ENCODE assay signal across 18 cellular contexts in the genomic region with DNA sequence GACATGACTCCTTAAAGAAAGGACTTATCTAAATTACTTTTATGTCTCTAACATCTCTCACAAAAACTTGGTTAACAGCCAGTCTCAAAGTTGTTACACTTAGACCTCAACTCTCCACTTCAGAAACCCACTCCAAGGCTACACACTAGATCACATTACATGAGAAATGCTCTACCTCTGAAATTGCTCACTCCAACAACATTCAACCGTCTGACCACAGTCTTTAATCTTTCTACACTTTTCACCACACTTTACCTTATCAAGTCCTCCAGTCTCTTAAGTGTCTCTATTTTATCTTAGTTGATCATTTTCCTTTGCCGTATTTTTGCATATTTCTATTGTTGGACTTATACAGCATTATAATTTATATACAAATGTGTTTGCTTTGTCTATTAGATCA. TPM values are rescaled to one million over a fixed set of nuclear protein-coding genes. Genes with fewer than 3 reads are reported as not detected.
DNase-seq lines count a peak whose midpoint lies in the region; ATAC-seq, FAIRE-seq and TF ChIP-seq lines count a peak whose summit lies in the region.
"Had no signal": no experiment of that assay in that cellular context is flagged by ENCODE, and none has a peak within 500 bp of the region (broad histone marks: within the 10 kb centered on the region; RNA-seq: fewer than 3 reads in every experiment).

No MANE protein-coding gene starts in this region.

- no peaks in the 10 kb centered on the region for H3K27me3 Mint-ChIP-seq in activated naive CD4-positive, alpha-beta T cell treated with anti-CD3 and anti-CD28 coated beads, Interleukin-2, amount 50 U/mL, for 24 hours
- H3K27me3 Mint-ChIP-seq in T-helper 1 cell treated with Interleukin-12 subunit alpha and Interleukin-12 subunit beta and Interleukin-4 antibody, amounts not matched to agents 30 μg/mL and 1 μg/mL, for 36 hours (ENCODE audit: low read depth) = no peaks in the 10 kb centered on the region
- no peaks in the 10 kb centered on the region for H3K27me3 Mint-ChIP-seq in stimulated activated naive CD8-positive, alpha-beta T cell treated with anti-CD3 and anti-CD28 coated beads, Interleukin-15, amount 100 ng/mL, for 72 hours
- H3K27me3 Mint-ChIP-seq: brain had no signal

- no TSS peak for BruUV-seq in K562 (replicated peaks; lab: Mats Ljungman, UMichigan)

- CTCF ChIA-PET in K562 (lab: Yijun Ruan, JAX; ENCODE audit: low intra/inter-chr PET ratio) = no interaction called here

- TF ChIP-seq CTCF in K562 (IDR thresholded peaks at IDR 0.05 in 2 of 3, conservative IDR thresholded peaks at IDR 0.05 in 1 of 3; ENCODE audit: insufficient read depth in 2 of 3, low read depth in 1 of 3, low read length in 3 of 3) = no peak

- peak overlapping the region; percentile 54; the same call in 2 of the 3 replicates for H3K27ac ChIP-seq in K562 (ENCODE audit: extremely low read depth, low read depth, low read length)
- H3K27ac ChIP-seq: stomach had no signal

- DNase-seq in activated naive CD4-positive, alpha-beta T cell treated with Interleukin-2 at 50 U/mL for 16 hours = no peak
- DNase-seq in K562 (ENCODE audit: extremely low read depth in 1 of 4, low spot score in 3 of 4) (peak in 2 of 4 experiments; percentile 34 to 55), frontal cortex (ENCODE audit: low spot score in 2 of 2) (no peak), NCI-H446 (lab: John Stamatoyannopoulos, UW) (no peak)
- no peak for DNase-seq in stimulated activated naive CD8-positive, alpha-beta T cell treated with anti-CD3 and anti-CD28 coated beads, Interleukin-15, amount 100 ng/mL, for 72 hours
- DNase-seq: HCEC 1CT; kidney; NCI-H1092 treated with DMSO at 0.1 percent for 48 hours; NCI-H345; Peyer's patch; stimulated activated CD4-positive, alpha-beta T cell treated with anti-CD3 and anti-CD28 coated beads, Interleukin-2, amount 100 ng/mL, for 48 hours; stomach had no signal

- no peak for TF ChIP-seq RAD21 in K562 (CRISPR knock-in tag; conservative IDR thresholded peaks at IDR 0.05 in 1 of 2, IDR thresholded peaks at IDR 0.05 in 1 of 2)

- H3K36me3 Mint-ChIP-seq in activated naive CD4-positive, alpha-beta T cell treated with anti-CD3 and anti-CD28 coated beads, Interleukin-2, amount 50 U/mL, for 24 hours = peaks cover 7% of the 10 kb centered on the region
- H3K36me3 Mint-ChIP-seq in T-helper 1 cell treated with Interleukin-12 subunit alpha and Interleukin-12 subunit beta and Interleukin-4 antibody, amounts not matched to agents 30 μg/mL and 1 μg/mL, for 36 hours (ENCODE audit: low read depth) = peaks cover 5% of the 10 kb centered on the region

- POLR2A ChIA-PET in K562 (lab: Yijun Ruan, JAX) = no interaction called here

- H3K4me3 Mint-ChIP-seq in activated naive CD4-positive, alpha-beta T cell treated with anti-CD3 and anti-CD28 coated beads, Interleukin-2, amount 50 U/mL, for 24 hours = peak overlapping the region; percentile 62
- peak overlapping the region; percentile 32 for H3K4me3 Mint-ChIP-seq in T-helper 1 cell treated with Interleukin-12 subunit alpha and Interleukin-12 subunit beta and Interleukin-4 antibody, amounts not matched to agents 30 μg/mL and 1 μg/mL, for 36 hours
- peak overlapping the region; percentile 27 to 96 for H3K4me3 Mint-ChIP-seq in stimulated activated naive CD8-positive, alpha-beta T cell treated with anti-CD3 and anti-CD28 coated beads, Interleukin-15, amount 100 ng/mL, for 72 hours
- H3K4me3 Mint-ChIP-seq: brain had no signal

- peak; percentile 84 for FAIRE-seq in K562 (lab: Jason Lieb, UNC)
- no peak for FAIRE-seq in frontal cortex (lab: Jason Lieb, UNC)
- FAIRE-seq: kidney had no signal

- H3K4me1 ChIP-seq in K562 (replicated peaks in 1 of 2; ENCODE audit: control insufficient read depth in 2 of 2, insufficient read depth in 2 of 2, low read length in 2 of 2) = peaks cover 23 to 40% of the 10 kb centered on the region in 2 experiments

- 0% methylated on average over 2 of the region's 2 CpGs for WGBS in K562 (ENCODE audit: insufficient coverage, low coverage, missing lambda C conversion rate)

- no peaks in the 10 kb centered on the region for H3K27me3 ChIP-seq in K562 (ENCODE audit: control insufficient read depth in 2 of 2, insufficient read depth in 2 of 2, low read length in 2 of 2)
- H3K27me3 ChIP-seq: Peyer's patch, stomach had no signal

- H3K9ac ChIP-seq in K562 (ENCODE audit: insufficient read depth in 1 of 2, low read depth in 2 of 2, low read length in 2 of 2) = peak overlapping the region in 1 of 2 experiments; percentile 1; a peak in 1 of 4 replicates

- H3K9me3 ChIP-seq in K562 (replicated peaks; ENCODE audit: control insufficient read depth, insufficient read depth, low read depth, low read length) = no peaks in the 10 kb centered on the region
- H3K9me3 ChIP-seq: Peyer's patch, stomach had no signal

- ATAC-seq in K562 = peak; percentile 81
- ATAC-seq in stimulated activated naive CD8-positive, alpha-beta T cell treated with anti-CD3 and anti-CD28 coated beads, Interleukin-15, amount 100 ng/mL, for 72 hours = peak; percentile 77
- ATAC-seq in HG03135 (IDR thresholded peaks at IDR 0.05; ENCODE audit: unreplicated experiment) = no peak

- H2AFZ ChIP-seq in K562 (ENCODE audit: low read depth, low read length) = peak overlapping the region; percentile 50

- no peak for TF ChIP-seq POLR2A in K562 (conservative IDR thresholded peaks at IDR 0.05)

- H4K20me1 ChIP-seq in K562 (replicated peaks; ENCODE audit: control insufficient read depth, insufficient read depth, low read length) = no peaks in the 10 kb centered on the region

- H3K36me3 ChIP-seq in K562 (ENCODE audit: control insufficient read depth, insufficient read depth, low read length) = no peaks in the 10 kb centered on the region
- H3K36me3 ChIP-seq: Peyer's patch had no signal

- intact Hi-C loops in K562 (cut with micrococcal nuclease) = no loop called here

- H3K27ac Mint-ChIP-seq in activated naive CD4-positive, alpha-beta T cell treated with anti-CD3 and anti-CD28 coated beads, Interleukin-2, amount 50 U/mL, for 24 hours = peak overlapping the region; percentile 88
- H3K27ac Mint-ChIP-seq in T-helper 1 cell treated with Interleukin-12 subunit alpha and Interleukin-12 subunit beta and Interleukin-4 antibody, amounts not matched to agents 30 μg/mL and 1 μg/mL, for 36 hours = peak overlapping the region; percentile 67
- peak overlapping the region; percentile 79 to 96 for H3K27ac Mint-ChIP-seq in stimulated activated naive CD8-positive, alpha-beta T cell treated with anti-CD3 and anti-CD28 coated beads, Interleukin-15, amount 100 ng/mL, for 72 hours
- H3K27ac Mint-ChIP-seq: brain had no signal

- peaks cover 88% of the 10 kb centered on the region for H3K4me1 Mint-ChIP-seq in activated naive CD4-positive, alpha-beta T cell treated with anti-CD3 and anti-CD28 coated beads, Interleukin-2, amount 50 U/mL, for 24 hours
- peaks cover 57% of the 10 kb centered on the region for H3K4me1 Mint-ChIP-seq in T-helper 1 cell treated with Interleukin-12 subunit alpha and Interleukin-12 subunit beta and Interleukin-4 antibody, amounts not matched to agents 30 μg/mL and 1 μg/mL, for 36 hours (ENCODE audit: low read depth)
- H3K4me1 Mint-ChIP-seq in stimulated activated naive CD8-positive, alpha-beta T cell treated with anti-CD3 and anti-CD28 coated beads, Interleukin-15, amount 100 ng/mL, for 72 hours = peaks cover 68% of the 10 kb centered on the region

- H3K9me3 Mint-ChIP-seq in activated naive CD4-positive, alpha-beta T cell treated with anti-CD3 and anti-CD28 coated beads, Interleukin-2, amount 50 U/mL, for 24 hours = no peaks in the 10 kb centered on the region
- H3K9me3 Mint-ChIP-seq in T-helper 1 cell treated with Interleukin-12 subunit alpha and Interleukin-12 subunit beta and Interleukin-4 antibody, amounts not matched to agents 30 μg/mL and 1 μg/mL, for 36 hours = no peaks in the 10 kb centered on the region
- no peaks in the 10 kb centered on the region for H3K9me3 Mint-ChIP-seq in stimulated activated naive CD8-positive, alpha-beta T cell treated with anti-CD3 and anti-CD28 coated beads, Interleukin-15, amount 100 ng/mL, for 72 hours
- H3K9me3 Mint-ChIP-seq: brain had no signal

- no peaks in the 10 kb centered on the region for H3K79me2 ChIP-seq in K562 (ENCODE audit: control insufficient read depth, insufficient read depth, low read length)

- in situ Hi-C loops in K562 (cut with MboI) = no loop called here

- H3K4me3 ChIP-seq in K562 = no peak overlapping the region
- H3K4me3 ChIP-seq: Peyer's patch, stomach had no signal

- TF ChIP-seq EP300 in K562 (IDR thresholded peaks at IDR 0.05; ENCODE audit: low read length) = peak; percentile 84

- H3K9me1 ChIP-seq in K562 (ENCODE audit: control insufficient read depth, insufficient read depth, low read length) = no peaks in the 10 kb centered on the region

- H3K4me2 ChIP-seq in K562 (ENCODE audit: insufficient read depth, low read length) = no peak overlapping the region

RNA-seq across cellular contexts. Expression of a gene that starts 5.8 kb away (rescaled TPM):
- total RNA-seq in K562 (2011; cell fraction: chromatin; rRNA removed; ENCODE audit: low replicate concordance) = 42.7 and 61.2 TPM in 2 replicates
- 24.5 and 27.0 TPM in 2 replicates for total RNA-seq in K562 (2011; cell fraction: nucleolus; rRNA removed)
- total RNA-seq in K562 (2011; cell fraction: nucleoplasm; rRNA removed) = 31.5 and 37.7 TPM in 2 replicates
- total RNA-seq in K562 (2014; rRNA removed) = 4.9 and 5.4 TPM in 2 replicates
- total RNA-seq in K562 (2014; rRNA removed; fragmentation: Illumina TruSeq; extraction: Trizol) = 8.0 and 9.9 TPM in 2 replicates
- total RNA-seq in K562 (2015; rRNA removed; fragmentation: Illumina TruSeq; extraction: Trizol) = 6.7 and 7.6 TPM in 2 replicates
- 9.0 and 9.4 TPM in 2 replicates for total RNA-seq in K562 (2021)
- polyA plus RNA-seq in K562 (2011; rRNA removed) = 16.3 and 16.4 TPM in 2 replicates
- 7.9 and 12.1 TPM in 2 replicates for polyA plus RNA-seq in K562 (2011; cell fraction: cytosol; rRNA removed)
- 22.6 and 25.1 TPM in 2 replicates for polyA plus RNA-seq in K562 (2011; cell fraction: nucleus; rRNA removed)
- polyA plus RNA-seq in K562 (2012) = 5.7 and 9.7 TPM in 2 replicates
- polyA plus RNA-seq in K562 (2014; fragmentation: Illumina TruSeq; extraction: Trizol) = 9.5 and 10.2 TPM in 2 replicates
- polyA plus RNA-seq in K562 (2014; fragmentation: Nextera tagmentation; extraction: Ambion mirVana) = 1 to 10 TPM; 1.4 to 2.2 TPM
- polyA plus RNA-seq in K562 (2014; rRNA removed) = 5.7 and 7.5 TPM in 2 replicates
- polyA minus RNA-seq in K562 (2011; rRNA and poly(A)+ RNA removed) = 44.8 and 49.5 TPM in 2 replicates
- 13.1 and 19.1 TPM in 2 replicates for polyA minus RNA-seq in K562 (2011; cell fraction: cytosol; rRNA and poly(A)+ RNA removed)
- polyA minus RNA-seq in K562 (2011; cell fraction: nucleus; rRNA and poly(A)+ RNA removed) = 20.5 and 35.5 TPM in 2 replicates
- 26.5 TPM for total RNA-seq in frontal cortex

RNA-seq across cellular contexts. Expression of a gene that starts 11.1 kb away (rescaled TPM):
- total RNA-seq in K562 (2011; cell fraction: chromatin; rRNA removed; ENCODE audit: low replicate concordance) = 19.5 and 40.7 TPM in 2 replicates
- total RNA-seq in K562 (2011; cell fraction: nucleolus; rRNA removed) = 68.7 and 70.9 TPM in 2 replicates
- 64.3 and 69.5 TPM in 2 replicates for total RNA-seq in K562 (2011; cell fraction: nucleoplasm; rRNA removed)
- 252 and 327 TPM in 2 replicates for total RNA-seq in K562 (2014; rRNA removed)
- total RNA-seq in K562 (2014; rRNA removed; fragmentation: Illumina TruSeq; extraction: Trizol) = 442 and 449 TPM in 2 replicates
- total RNA-seq in K562 (2015; rRNA removed; fragmentation: Illumina TruSeq; extraction: Trizol) = 420 and 437 TPM in 2 replicates
- 250 and 262 TPM in 2 replicates for total RNA-seq in K562 (2021)
- 616 and 642 TPM in 2 replicates for polyA plus RNA-seq in K562 (2011; rRNA removed)
- 961 and 995 TPM in 2 replicates for polyA plus RNA-seq in K562 (2011; cell fraction: cytosol; rRNA removed)
- 236 and 247 TPM in 2 replicates for polyA plus RNA-seq in K562 (2011; cell fraction: nucleus; rRNA removed)
- polyA plus RNA-seq in K562 (2012) = 323 and 381 TPM in 2 replicates
- polyA plus RNA-seq in K562 (2014; fragmentation: Illumina TruSeq; extraction: Trizol) = 570 and 631 TPM in 2 replicates
- polyA plus RNA-seq in K562 (2014; fragmentation: Nextera tagmentation; extraction: Ambion mirVana) = 1,000 to 10,000 TPM; 1,599 to 1,663 TPM
- 428 and 573 TPM in 2 replicates for polyA plus RNA-seq in K562 (2014; rRNA removed)
- 130 and 163 TPM in 2 replicates for polyA minus RNA-seq in K562 (2011; rRNA and poly(A)+ RNA removed)
- 57.3 and 111 TPM in 2 replicates for polyA minus RNA-seq in K562 (2011; cell fraction: cytosol; rRNA and poly(A)+ RNA removed)
- polyA minus RNA-seq in K562 (2011; cell fraction: nucleus; rRNA and poly(A)+ RNA removed) = 21.1 and 31.9 TPM in 2 replicates
- total RNA-seq in frontal cortex = 81.9 TPM

RNA-seq across cellular contexts. Expression of a gene that starts 11.3 kb away (rescaled TPM):
- total RNA-seq in K562 (2011; cell fraction: chromatin; rRNA removed; ENCODE audit: low replicate concordance) = not detected in 2 replicates
- total RNA-seq in K562 (2011; cell fraction: nucleolus; rRNA removed) = not detected in 2 replicates
- not detected in 2 replicates for total RNA-seq in K562 (2011; cell fraction: nucleoplasm; rRNA removed)
- 0.05 TPM in 1 of 2 replicates, not detected in the other for total RNA-seq in K562 (2014; rRNA removed)
- 0.04 TPM in 1 of 2 replicates, not detected in the other for total RNA-seq in K562 (2014; rRNA removed; fragmentation: Illumina TruSeq; extraction: Trizol)
- not detected in 2 replicates for total RNA-seq in K562 (2015; rRNA removed; fragmentation: Illumina TruSeq; extraction: Trizol)
- 0.04 TPM in 1 of 2 replicates, not detected in the other for total RNA-seq in K562 (2021)
- polyA plus RNA-seq in K562 (2011; rRNA removed) = not detected in 2 replicates
- not detected in 2 replicates for polyA plus RNA-seq in K562 (2011; cell fraction: cytosol; rRNA removed)
- 0.03 TPM in 1 of 2 replicates, not detected in the other for polyA plus RNA-seq in K562 (2011; cell fraction: nucleus; rRNA removed)
- 0.01 TPM in 1 of 2 replicates, not detected in the other for polyA plus RNA-seq in K562 (2012)
- 0.04 TPM in 1 of 2 replicates, not detected in the other for polyA plus RNA-seq in K562 (2014; fragmentation: Illumina TruSeq; extraction: Trizol)
- under 1 TPM in 1 of 2 experiments, not detected in 1; 0.01 TPM for polyA plus RNA-seq in K562 (2014; fragmentation: Nextera tagmentation; extraction: Ambion mirVana)
- polyA plus RNA-seq in K562 (2014; rRNA removed) = 0.01 TPM in 1 of 2 replicates, not detected in the other
- polyA minus RNA-seq in K562 (2011; rRNA and poly(A)+ RNA removed) = not detected in 2 replicates
- not detected in 2 replicates for polyA minus RNA-seq in K562 (2011; cell fraction: cytosol; rRNA and poly(A)+ RNA removed)
- not detected in 2 replicates for polyA minus RNA-seq in K562 (2011; cell fraction: nucleus; rRNA and poly(A)+ RNA removed)
- total RNA-seq in frontal cortex = under 0.01 TPM
- total RNA-seq: HT1080; kidney; Peyer's patch; stomach; T-helper 2 cell treated with Interferon-gamma antibody and Interleukin-4, amounts not matched to agents 100 ng/mL and 5 ng/mL, for 36 hours had no signal

RNA-seq across cellular contexts. Expression of a gene that starts 35.2 kb away (rescaled TPM):
- total RNA-seq in K562 (2011; cell fraction: chromatin; rRNA removed; ENCODE audit: low replicate concordance) = 118 and 200 TPM in 2 replicates
- 112 and 118 TPM in 2 replicates for total RNA-seq in K562 (2011; cell fraction: nucleolus; rRNA removed)
- total RNA-seq in K562 (2011; cell fraction: nucleoplasm; rRNA removed) = 109 and 112 TPM in 2 replicates
- 7.3 and 12.4 TPM in 2 replicates for total RNA-seq in K562 (2014; rRNA removed)
- total RNA-seq in K562 (2014; rRNA removed; fragmentation: Illumina TruSeq; extraction: Trizol) = 7.7 and 10.8 TPM in 2 replicates
- total RNA-seq in K562 (2015; rRNA removed; fragmentation: Illumina TruSeq; extraction: Trizol) = 13.3 and 14.4 TPM in 2 replicates
- 29.2 and 29.6 TPM in 2 replicates for total RNA-seq in K562 (2021)
- 27.5 and 48.2 TPM in 2 replicates for polyA plus RNA-seq in K562 (2011; rRNA removed)
- 44.1 and 55.3 TPM in 2 replicates for polyA plus RNA-seq in K562 (2011; cell fraction: cytosol; rRNA removed)
- polyA plus RNA-seq in K562 (2011; cell fraction: nucleus; rRNA removed) = 366 and 444 TPM in 2 replicates
- polyA plus RNA-seq in K562 (2012) = 19.8 and 22.8 TPM in 2 replicates
- 27.2 and 34.3 TPM in 2 replicates for polyA plus RNA-seq in K562 (2014; fragmentation: Illumina TruSeq; extraction: Trizol)
- 10 to 100 TPM in 1 of 2 experiments, 1 to 10 TPM in 1; 7.6 to 12.3 TPM for polyA plus RNA-seq in K562 (2014; fragmentation: Nextera tagmentation; extraction: Ambion mirVana)
- 28.4 and 32.7 TPM in 2 replicates for polyA plus RNA-seq in K562 (2014; rRNA removed)
- 8.1 and 10.2 TPM in 2 replicates for polyA minus RNA-seq in K562 (2011; rRNA and poly(A)+ RNA removed)
- 11.8 and 12.3 TPM in 2 replicates for polyA minus RNA-seq in K562 (2011; cell fraction: cytosol; rRNA and poly(A)+ RNA removed)
- 21.3 and 36.0 TPM in 2 replicates for polyA minus RNA-seq in K562 (2011; cell fraction: nucleus; rRNA and poly(A)+ RNA removed)
- total RNA-seq in frontal cortex = 10.6 TPM
